In the genomic region with DNA sequence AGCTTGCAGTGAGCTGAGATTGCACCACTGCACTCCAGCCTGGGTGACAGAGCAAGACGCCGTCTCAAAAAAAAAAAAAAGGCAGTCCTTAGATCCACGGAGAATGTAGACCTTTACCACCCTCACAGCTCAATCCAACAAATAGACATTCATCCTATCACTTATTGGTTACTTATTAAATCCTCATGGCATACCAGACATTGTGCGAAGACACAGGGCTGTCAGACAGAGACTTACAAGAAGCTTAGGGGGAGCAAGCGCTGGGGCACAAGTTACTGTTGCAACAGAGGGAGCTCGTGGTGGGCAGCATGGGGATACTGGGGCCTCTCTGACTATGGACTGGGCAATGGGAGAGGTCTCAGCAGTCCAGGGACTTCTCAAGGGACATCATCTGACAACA, we compare ENCODE assay signal across 24 cellular contexts.
"Had no signal": no experiment of that assay in that cellular context is flagged by ENCODE, and none has a peak within 500 bp of the region (broad histone marks: within the 10 kb centered on the region; RNA-seq: fewer than 3 reads in every experiment).

No MANE protein-coding gene starts in this region.

- ATAC-seq: activated CD4-positive, CD25-positive, alpha-beta regulatory T cell treated with anti-CD3 and anti-CD28 coated beads, Interleukin-2, amount 50 U/mL, for 24 hours; activated CD8-positive, alpha-beta memory T cell treated with anti-CD3 and anti-CD28 coated beads, Interleukin-2, amount 10 ng/mL, durations not matched to agents 7 days and 5 days; activated naive CD8-positive, alpha-beta T cell treated with anti-CD3 and anti-CD28 coated beads, Interleukin-2, amount 50 U/mL, for 24 hours; body of pancreas; foreskin keratinocyte; naive thymus-derived CD4-positive, alpha-beta T cell; right cardiac atrium; T-cell had no signal

- FAIRE-seq: islet of Langerhans had no signal

- H3K27me3 Mint-ChIP-seq: activated CD4-positive, alpha-beta memory T cell treated with anti-CD3 and anti-CD28 coated beads, Interleukin-2, amount 10 ng/mL, durations not matched to agents 7 days and 5 days; activated CD4-positive, alpha-beta T cell treated with anti-CD3 and anti-CD28 coated beads, Interleukin-2, amount 10 ng/mL, durations not matched to agents 24 days and 14 days; activated CD8-positive, alpha-beta memory T cell treated with anti-CD3 and anti-CD28 coated beads, Interleukin-2, amount 10 ng/mL, durations not matched to agents 7 days and 5 days; activated naive CD8-positive, alpha-beta T cell treated with anti-CD3 and anti-CD28 coated beads, Interleukin-2, amount 50 U/mL, for 24 hours; naive thymus-derived CD4-positive, alpha-beta T cell; stimulated activated naive CD8-positive, alpha-beta T cell treated with anti-CD3 and anti-CD28 coated beads, Interleukin-15, Interleukin-2, amounts not matched to agents 100 ng/mL and 50 ng/mL, for 24 hours; T-cell had no signal

- H3K9me3 Mint-ChIP-seq: activated CD4-positive, alpha-beta memory T cell treated with anti-CD3 and anti-CD28 coated beads, Interleukin-2, amount 10 ng/mL, durations not matched to agents 7 days and 5 days; activated CD4-positive, alpha-beta T cell treated with anti-CD3 and anti-CD28 coated beads, Interleukin-2, amount 10 ng/mL, durations not matched to agents 24 days and 14 days; activated naive CD8-positive, alpha-beta T cell treated with anti-CD3 and anti-CD28 coated beads, Interleukin-2, amount 50 U/mL, for 24 hours; activated T-helper 1 cell treated with anti-CD3 and anti-CD28 coated beads, Interleukin-12 subunit alpha, Interleukin-12 subunit beta, Interleukin-2, Interleukin-4 antibody, amounts not matched to agents 30 ng/mL and 10 ng/mL and 1 ng/mL, durations not matched to agents 14 hours and 24 hours and 36 hours; stimulated activated naive CD8-positive, alpha-beta T cell treated with anti-CD3 and anti-CD28 coated beads, Interleukin-15, Interleukin-2, amounts not matched to agents 100 ng/mL and 50 ng/mL, for 24 hours; T-cell; T-helper 2 cell treated with Interferon-gamma antibody and Interleukin-4, amounts not matched to agents 5 μg/mL and 100 μg/mL, for 36 hours had no signal

- H3K27me3 ChIP-seq: body of pancreas, cardiac muscle cell, foreskin keratinocyte, thyroid gland had no signal

- H3K4me3 Mint-ChIP-seq: activated CD4-positive, alpha-beta memory T cell treated with anti-CD3 and anti-CD28 coated beads, Interleukin-2, amount 10 ng/mL, durations not matched to agents 7 days and 5 days; activated CD4-positive, alpha-beta T cell treated with anti-CD3 and anti-CD28 coated beads, Interleukin-2, amount 10 ng/mL, durations not matched to agents 24 days and 14 days; activated CD8-positive, alpha-beta memory T cell treated with anti-CD3 and anti-CD28 coated beads, Interleukin-2, amount 10 ng/mL, durations not matched to agents 7 days and 5 days; activated naive CD8-positive, alpha-beta T cell treated with anti-CD3 and anti-CD28 coated beads, Interleukin-2, amount 50 U/mL, for 24 hours; activated T-helper 1 cell treated with anti-CD3 and anti-CD28 coated beads, Interleukin-12 subunit alpha, Interleukin-12 subunit beta, Interleukin-2, Interleukin-4 antibody, amounts not matched to agents 30 ng/mL and 10 ng/mL and 1 ng/mL, durations not matched to agents 14 hours and 24 hours and 36 hours; naive thymus-derived CD4-positive, alpha-beta T cell; stimulated activated naive CD8-positive, alpha-beta T cell treated with anti-CD3 and anti-CD28 coated beads, Interleukin-15, Interleukin-2, amounts not matched to agents 100 ng/mL and 50 ng/mL, for 24 hours; T-cell; T-helper 2 cell treated with Interferon-gamma antibody and Interleukin-4, amounts not matched to agents 5 μg/mL and 100 μg/mL, for 36 hours had no signal

- H3K4me3 ChIP-seq: body of pancreas, cardiac muscle cell, lung, prostate gland, thyroid gland had no signal

- H3K27ac ChIP-seq: body of pancreas, cardiac muscle cell, foreskin keratinocyte, prostate gland, thyroid gland, VCaP had no signal

- H3K9me3 ChIP-seq: body of pancreas, prostate gland, thyroid gland had no signal

- DNase-seq: activated CD4-positive, alpha-beta memory T cell treated with anti-CD3 and anti-CD28 coated beads, Interleukin-2, amount 10 ng/mL, durations not matched to agents 7 days and 5 days; activated CD4-positive, alpha-beta T cell treated with anti-CD3 and anti-CD28 coated beads, Interleukin-2, amount 10 ng/mL, durations not matched to agents 24 days and 14 days; activated CD8-positive, alpha-beta memory T cell treated with anti-CD3 and anti-CD28 coated beads, Interleukin-2, amount 10 ng/mL, durations not matched to agents 7 days and 5 days; activated gamma-delta T cell; activated naive CD4-positive, alpha-beta T cell treated with anti-CD3 and anti-CD28 coated beads, Interleukin-2, amount 50 U/mL, for 16 hours; activated naive CD8-positive, alpha-beta T cell treated with anti-CD3 and anti-CD28 coated beads, Interleukin-2, amount 50 U/mL, for 24 hours; body of pancreas; effector CD8-positive, alpha-beta T cell; foreskin keratinocyte; naive thymus-derived CD4-positive, alpha-beta T cell; right cardiac atrium; stimulated activated CD4-positive, alpha-beta T cell treated with anti-CD3 and anti-CD28 coated beads, Interleukin-1b, Interleukin-23, amount 100 ng/mL, for 48 hours; substantia nigra; T-cell had no signal

- H3K36me3 Mint-ChIP-seq: activated CD8-positive, alpha-beta memory T cell treated with anti-CD3 and anti-CD28 coated beads, Interleukin-2, amount 10 ng/mL, durations not matched to agents 7 days and 5 days; naive thymus-derived CD4-positive, alpha-beta T cell; T-cell had no signal

- H3K4me1 ChIP-seq: body of pancreas, foreskin keratinocyte, prostate gland had no signal

- H3K4me1 Mint-ChIP-seq: activated CD4-positive, alpha-beta memory T cell treated with anti-CD3 and anti-CD28 coated beads, Interleukin-2, amount 10 ng/mL, durations not matched to agents 7 days and 5 days; activated CD4-positive, alpha-beta T cell treated with anti-CD3 and anti-CD28 coated beads, Interleukin-2, amount 10 ng/mL, durations not matched to agents 24 days and 14 days; activated CD8-positive, alpha-beta memory T cell treated with anti-CD3 and anti-CD28 coated beads, Interleukin-2, amount 10 ng/mL, durations not matched to agents 7 days and 5 days had no signal

- H3K36me3 ChIP-seq: cardiac muscle cell, prostate gland, thyroid gland had no signal

- H3K27ac Mint-ChIP-seq: activated CD4-positive, alpha-beta memory T cell treated with anti-CD3 and anti-CD28 coated beads, Interleukin-2, amount 10 ng/mL, durations not matched to agents 7 days and 5 days; activated CD4-positive, alpha-beta T cell treated with anti-CD3 and anti-CD28 coated beads, Interleukin-2, amount 10 ng/mL, durations not matched to agents 24 days and 14 days; activated CD8-positive, alpha-beta memory T cell treated with anti-CD3 and anti-CD28 coated beads, Interleukin-2, amount 10 ng/mL, durations not matched to agents 7 days and 5 days; activated naive CD8-positive, alpha-beta T cell treated with anti-CD3 and anti-CD28 coated beads, Interleukin-2, amount 50 U/mL, for 24 hours; activated T-helper 1 cell treated with anti-CD3 and anti-CD28 coated beads, Interleukin-12 subunit alpha, Interleukin-12 subunit beta, Interleukin-2, Interleukin-4 antibody, amounts not matched to agents 30 ng/mL and 10 ng/mL and 1 ng/mL, durations not matched to agents 14 hours and 24 hours and 36 hours; naive thymus-derived CD4-positive, alpha-beta T cell; stimulated activated naive CD8-positive, alpha-beta T cell treated with anti-CD3 and anti-CD28 coated beads, Interleukin-15, Interleukin-2, amounts not matched to agents 100 ng/mL and 50 ng/mL, for 24 hours; T-cell; T-helper 2 cell treated with Interferon-gamma antibody and Interleukin-4, amounts not matched to agents 5 μg/mL and 100 μg/mL, for 36 hours had no signal
